16 cellular contexts compared by ENCODE assay signal in the genomic region with DNA sequence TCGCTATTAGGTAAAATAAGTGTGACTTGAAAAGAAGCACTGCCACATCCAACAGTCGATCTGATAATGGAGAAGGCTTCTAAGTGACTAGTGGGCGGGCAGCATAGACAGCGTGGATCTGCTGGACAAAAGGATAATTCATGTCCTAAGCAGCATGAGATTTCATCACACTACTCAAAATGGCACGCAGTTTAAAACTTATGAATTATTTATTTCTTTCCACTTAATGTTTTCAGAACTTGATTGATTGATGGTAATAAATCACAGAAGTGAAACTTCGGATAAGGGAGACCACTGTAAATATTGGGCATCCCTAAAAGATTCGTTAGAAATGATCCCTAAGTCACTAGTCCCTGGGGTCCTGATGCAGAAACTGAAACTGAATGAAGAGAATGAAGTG.
"Had no signal": no experiment of that assay in that cellular context is flagged by ENCODE, and none has a peak within 500 bp of the region (broad histone marks: within the 10 kb centered on the region; RNA-seq: fewer than 3 reads in every experiment).

No MANE protein-coding gene starts in this region.

- DNase-seq: activated CD4-positive, alpha-beta T cell treated with anti-CD3 and anti-CD28 coated beads, Interleukin-2, amount 50 U/mL, for 1 hour; activated CD4-positive, CD25-positive, alpha-beta regulatory T cell; activated effector memory CD4-positive, alpha-beta T cell treated with Interleukin-2 at 50 U/mL for 16 hours; activated T-cell treated with anti-CD3 and anti-CD28 coated beads, Interleukin-2, amount 50 U/mL, for 1 hour; brain microvascular endothelial cell; cerebellar nuclear complex; heart right ventricle; islet precursor cell; left ventricle myocardium superior; mesendoderm; stomach; T-helper 17 cell; tibial artery; uterus had no signal

- H3K4me3 Mint-ChIP-seq: activated naive CD8-positive, alpha-beta T cell; T-helper 17 cell had no signal

- H3K4me1 Mint-ChIP-seq: T-helper 17 cell had no signal

- H3K36me3 Mint-ChIP-seq: activated naive CD8-positive, alpha-beta T cell had no signal

- H3K27ac Mint-ChIP-seq: activated naive CD8-positive, alpha-beta T cell; T-helper 17 cell had no signal

- ATAC-seq: esophagus mucosa, heart right ventricle, left ventricle myocardium superior, T-helper 17 cell had no signal
